In genomic region chr21:42850866-42851391, GRCh38 we compare ENCODE assay signal across 8 cellular contexts. TPM values are rescaled to one million over a fixed set of nuclear protein-coding genes. Genes with fewer than 3 reads are reported as not detected.
A peak's percentile ranks its signal among the peaks of the same experiment; 100 is the strongest.
DNase-seq lines count a peak whose midpoint lies in the region; ATAC-seq, FAIRE-seq and TF ChIP-seq lines count a peak whose summit lies in the region.

No MANE protein-coding gene starts in this region.

- no peak overlapping the region for H3K27ac Mint-ChIP-seq in activated CD4-positive, alpha-beta T cell treated with anti-CD3 and anti-CD28 coated beads for 36 hours

- H3K27me3 Mint-ChIP-seq in activated CD4-positive, alpha-beta T cell treated with anti-CD3 and anti-CD28 coated beads for 36 hours: no peaks in the 10 kb centered on the region

- no peak for FAIRE-seq in H1 (lab: Jason Lieb, UNC)

- peak; percentile 75 for ATAC-seq in activated CD4-positive, alpha-beta T cell treated with anti-CD3 and anti-CD28 coated beads for 36 hours
- peak; percentile 15 to 58 (median 54) for ATAC-seq in psoas muscle
- ATAC-seq in HG03432 (IDR thresholded peaks at IDR 0.05; ENCODE audit: unreplicated experiment): no peak
- ATAC-seq in GM19397 (IDR thresholded peaks at IDR 0.05; ENCODE audit: unreplicated experiment): no peak

- no peak overlapping the region for H3K14ac ChIP-seq in H1 (ENCODE audit: insufficient read length)

- H2AK5ac ChIP-seq in H1 (ENCODE audit: low read depth, low read length): no peak overlapping the region

- no peak overlapping the region for H3K23ac ChIP-seq in H1 (ENCODE audit: insufficient read length)

- H3K79me2 ChIP-seq in H1 (ENCODE audit: control insufficient read depth in 1 of 2, insufficient read depth in 2 of 2, low read length in 2 of 2): peaks cover 0 to 22% of the 10 kb centered on the region in 2 experiments; a peak in 2 of 4 replicates

- CTCF ChIA-PET in activated CD4-positive, alpha-beta T cell treated with anti-CD3 and anti-CD28 coated beads for 36 hours (lab: Charles Lee): no interaction called here
- CTCF ChIA-PET in H1 (lab: Charles Lee; ENCODE audit: partially characterized antibody): interaction anchor here (0.6 to 2.5 kb wide), 9 partner anchors 8 to 230 kb away, joined by 3 to 10 read pairs (median 3); no protein-coding TSS in a partner anchor

- H3K4ac ChIP-seq in H1 (replicated peaks; ENCODE audit: insufficient read length, low read depth, low read length): no peak overlapping the region

- 83% methylated on average over 21 of the region's 21 CpGs; no CpG with 5 or more reads in 1 of the 2 experiments for WGBS in H1 (ENCODE audit: extremely low coverage in 1 of 2, insufficient coverage in 1 of 2, insufficient read length in 1 of 2, insufficient replicate concordance in 2 of 2, low coverage in 1 of 2, low lambda C conversion rate in 2 of 2, missing lambda C conversion rate in 1 of 2), 2 experiments
- 87 to 89% (median 88%) methylated on average over 21 of the region's 21 CpGs for WGBS in psoas muscle, 3 donors

- no peak for TF ChIP-seq EP300 in H1 (IDR thresholded peaks at IDR 0.05; ENCODE audit: borderline replicate concordance in 1 of 2, low read depth in 2 of 2, low read length in 2 of 2)

- H3K79me1 ChIP-seq in H1 (ENCODE audit: low read depth, low read length): peaks cover 13% of the 10 kb centered on the region; the same call in 1 of the 2 replicates

- no peak overlapping the region for H2AFZ ChIP-seq in H1 (ENCODE audit: low read length)

- H3K4me1 ChIP-seq in Peyer's patch: no peaks in the 10 kb centered on the region
- no peaks in the 10 kb centered on the region for H3K4me1 ChIP-seq in H1 (replicated peaks in 1 of 4; ENCODE audit: control insufficient read depth in 3 of 4, insufficient read depth in 4 of 4, low read length in 3 of 4)
- H3K4me1 ChIP-seq in psoas muscle: no peaks in the 10 kb centered on the region

- H3K9me3 ChIP-seq in Peyer's patch: no peaks in the 10 kb centered on the region
- no peaks in the 10 kb centered on the region for H3K9me3 ChIP-seq in H1 (ENCODE audit: insufficient read depth in 2 of 2, low read depth in 1 of 2, low read length in 1 of 2)
- no peaks in the 10 kb centered on the region for H3K9me3 ChIP-seq in psoas muscle

- H3K4me3 Mint-ChIP-seq in activated CD4-positive, alpha-beta T cell treated with anti-CD3 and anti-CD28 coated beads for 36 hours: no peak overlapping the region

- H3K4me3 ChIP-seq in Peyer's patch (no peak overlapping the region), H1 (ENCODE audit: extremely low read depth in 1 of 4, insufficient read depth in 2 of 4, low read depth in 3 of 4, low read length in 4 of 4) (no peak overlapping the region), psoas muscle (no peak overlapping the region)

- no peak overlapping the region for H2BK120ac ChIP-seq in H1 (replicated peaks; ENCODE audit: low read depth, low read length)

- POLR2A ChIA-PET in activated CD4-positive, alpha-beta T cell treated with anti-CD3 and anti-CD28 coated beads for 36 hours (lab: Charles Lee): no interaction called here
- POLR2A ChIA-PET in H1 (lab: Charles Lee; ENCODE audit: partially characterized antibody): interaction anchor here (0.7 to 1.9 kb wide), 3 partner anchors 9 to 27 kb away, joined by 3 to 9 read pairs (median 9); no protein-coding TSS in a partner anchor

- H2BK15ac ChIP-seq in H1 (ENCODE audit: low read length): no peak overlapping the region

- H4K5ac ChIP-seq in H1 (ENCODE audit: insufficient read length, low read depth, low read length): no peak overlapping the region

- no peak overlapping the region for H3K18ac ChIP-seq in H1 (ENCODE audit: extremely low read depth, low read length)

- intact Hi-C loops in activated CD4-positive, alpha-beta T cell treated with anti-CD3 and anti-CD28 coated beads for 36 hours (cut with DNase I, micrococcal nuclease): no loop called here
- intact Hi-C loops in psoas muscle (cut with DNase I): no loop called here

- no peak overlapping the region for H3K56ac ChIP-seq in H1 (replicated peaks; ENCODE audit: insufficient read length, low read depth, low read length)

- H2BK5ac ChIP-seq in H1 (ENCODE audit: low read depth, low read length): no peak overlapping the region; the same call in 1 of the 2 replicates

- no peak overlapping the region for H3K4me2 ChIP-seq in H1 (ENCODE audit: insufficient read depth in 1 of 2, low read depth in 2 of 2, low read length in 2 of 2)

- H3K27ac ChIP-seq in Peyer's patch: peak overlapping the region in 1 of 4 donors; percentile 25
- no peak overlapping the region for H3K27ac ChIP-seq in H1 (ENCODE audit: low read depth, low read length)
- H3K27ac ChIP-seq in psoas muscle: no peak overlapping the region

- no peaks in the 10 kb centered on the region for H3K23me2 ChIP-seq in H1 (ENCODE audit: low read depth, low read length)

- H3K9me3 Mint-ChIP-seq in activated CD4-positive, alpha-beta T cell treated with anti-CD3 and anti-CD28 coated beads for 36 hours (ENCODE audit: low read depth): no peaks in the 10 kb centered on the region

- TF ChIP-seq RAD21 in H1 (IDR thresholded peaks at IDR 0.05 in 1 of 2, conservative IDR thresholded peaks at IDR 0.05 in 1 of 2; ENCODE audit: low read depth in 2 of 2, low read length in 2 of 2): peak; percentile 60 to 64; a peak in 3 of 4 replicates

- H3K9ac ChIP-seq in H1 (replicated peaks in 1 of 4; ENCODE audit: extremely low read depth in 1 of 4, low read depth in 3 of 4, low read length in 3 of 4): no peak overlapping the region

- H4K20me1 ChIP-seq in H1 (replicated peaks in 1 of 2; ENCODE audit: control insufficient read depth in 1 of 2, insufficient read depth in 2 of 2, low read length in 2 of 2): peaks cover 5 to 41% of the 10 kb centered on the region in 2 experiments

- peak overlapping the region; percentile 7 for H4K8ac ChIP-seq in H1 (ENCODE audit: extremely low read depth, insufficient read depth, low read length)

- TF ChIP-seq CTCF in Peyer's patch (IDR thresholded peaks at IDR 0.05): peak in 5 of 6 experiments; percentile 7 to 40 (median 27)
- peak in 2 of 3 experiments; percentile 87 to 92; a peak in 3 of 4 replicates for TF ChIP-seq CTCF in H1 (IDR thresholded peaks at IDR 0.05; ENCODE audit: control extremely low read depth in 1 of 3, insufficient read depth in 1 of 3, low read depth in 1 of 3, low read length in 3 of 3)
- peak; percentile 23 for TF ChIP-seq CTCF in psoas muscle (IDR thresholded peaks at IDR 0.05)

- DNase-seq in activated CD4-positive, alpha-beta T cell treated with anti-CD3 and anti-CD28 coated beads for 36 hours: peak; percentile 64
- no peak for DNase-seq in activated CD4-positive, alpha-beta T cell treated with anti-CD3 and anti-CD28 coated beads, Interleukin-2, amount 50 U/mL, for 4 hours
- DNase-seq in Peyer's patch (peak in 1 of 3 donors; percentile 60), H1 (ENCODE audit: low read depth in 1 of 2, low spot score in 2 of 2) (peak; percentile 44 to 91), psoas muscle (no peak), NCI-H1417 (lab: John Stamatoyannopoulos, UW) (no peak)

- H3K4me1 Mint-ChIP-seq in activated CD4-positive, alpha-beta T cell treated with anti-CD3 and anti-CD28 coated beads for 36 hours: no peaks in the 10 kb centered on the region

- H3K27me3 ChIP-seq in Peyer's patch: no peaks in the 10 kb centered on the region
- H3K27me3 ChIP-seq in H1 (replicated peaks in 1 of 4; ENCODE audit: control insufficient read depth in 3 of 4, extremely low read depth in 1 of 4, insufficient read depth in 3 of 4, low read length in 3 of 4): no peaks in the 10 kb centered on the region
- no peaks in the 10 kb centered on the region for H3K27me3 ChIP-seq in psoas muscle (ENCODE audit: insufficient read depth in 3 of 3, low read length in 2 of 3)

- TF ChIP-seq POLR2A in Peyer's patch (IDR thresholded peaks at IDR 0.05) (no peak), H1 (IDR thresholded peaks at IDR 0.05; ENCODE audit: control extremely low read depth in 1 of 2, low read depth in 2 of 2, low read length in 2 of 2) (0 out of 3 replicates have a peak, but pooled peaks of 1 of the 2 experiments have one; percentile 44)

- H3K36me3 ChIP-seq in Peyer's patch (peaks cover 0 to 87% (median 0%) of the 10 kb centered on the region in 3 donors), H1 (ENCODE audit: control insufficient read depth in 2 of 4, insufficient read depth in 4 of 4, low read length in 3 of 4) (peaks cover 36 to 82% (median 63%) of the 10 kb centered on the region in 4 experiments; a peak in 7 of 8 replicates), psoas muscle (ENCODE audit: insufficient read depth in 1 of 2, low read depth in 1 of 2) (peaks cover 14 to 85% of the 10 kb centered on the region in 2 donors)

- H4K91ac ChIP-seq in H1 (replicated peaks; ENCODE audit: insufficient read length, low read length): no peak overlapping the region

- peaks cover 57% of the 10 kb centered on the region for H3K36me3 Mint-ChIP-seq in activated CD4-positive, alpha-beta T cell treated with anti-CD3 and anti-CD28 coated beads for 36 hours (ENCODE audit: low read depth)

- H2BK12ac ChIP-seq in H1 (ENCODE audit: low read depth, low read length): no peak overlapping the region

- H2BK20ac ChIP-seq in H1 (ENCODE audit: low read length): no peak overlapping the region

RNA-seq across cellular contexts. Expression of gene WDR4, which starts 28.4 kb away (rescaled TPM):
- 10 to 100 TPM; 34.0 to 46.5 TPM for total RNA-seq in activated CD4-positive, alpha-beta T cell treated with anti-CD3 and anti-CD28 coated beads for 36 hours
- total RNA-seq in Peyer's patch (10 to 100 TPM; 12.8 to 51.2 (median 26.3) TPM), psoas muscle (10 to 100 TPM in 3 of 4 donors, 1 to 10 TPM in 1; 4.8 to 16.4 (median 10.8) TPM)
- total RNA-seq in H1 (2021; fragmentation: NEBNext Ultra II Directional; extraction: Animal tissue kit (Norgen Biotek cat#: 25700)): 43.1 and 47.8 TPM in 2 replicates
- polyA plus RNA-seq in H1 (2011; rRNA removed) (28.9 and 45.5 TPM in 2 replicates), psoas muscle (10 to 100 TPM; 10.9 to 40.2 (median 26.4) TPM)
- polyA plus RNA-seq in H1 (2011; cell fraction: cytosol; rRNA removed): 35.0 TPM
- 77.6 TPM for polyA plus RNA-seq in H1 (2011; cell fraction: nucleus; rRNA removed)
- 25.0 to 41.3 TPM (median 37.5 TPM) in 4 replicates for polyA plus RNA-seq in H1 (2012, experiment 1 of 2)
- polyA plus RNA-seq in H1 (2012, experiment 2 of 2): 25.2 TPM
- 19.7 TPM for polyA plus RNA-seq in H1 (2013, experiment 1 of 2)
- polyA plus RNA-seq in H1 (2013, experiment 2 of 2): 20.5 TPM
- 47.7 and 48.4 TPM in 2 replicates for polyA minus RNA-seq in H1 (2011; rRNA and poly(A)+ RNA removed)
- polyA minus RNA-seq in H1 (2011; cell fraction: cytosol; rRNA and poly(A)+ RNA removed): 20.1 TPM
- polyA minus RNA-seq in H1 (2011; cell fraction: nucleus; rRNA and poly(A)+ RNA removed): 70.6 TPM

RNA-seq across cellular contexts. Expression of gene NDUFV3, which starts 42.2 kb away (rescaled TPM):
- total RNA-seq in activated CD4-positive, alpha-beta T cell treated with anti-CD3 and anti-CD28 coated beads for 36 hours: 10 to 100 TPM; 24.6 to 31.8 TPM
- total RNA-seq in Peyer's patch (10 to 100 TPM; 32.9 to 73.4 (median 54.9) TPM), psoas muscle (100 to 1,000 TPM in 1 of 4 donors, 10 to 100 TPM in 3; 69.1 to 105 (median 88.0) TPM)
- total RNA-seq in H1 (2021; fragmentation: NEBNext Ultra II Directional; extraction: Animal tissue kit (Norgen Biotek cat#: 25700)): 44.4 and 47.1 TPM in 2 replicates
- polyA plus RNA-seq in H1 (2011; rRNA removed) (17.0 and 18.2 TPM in 2 replicates), psoas muscle (10 to 100 TPM; 37.3 to 74.8 (median 55.0) TPM)
- polyA plus RNA-seq in H1 (2011; cell fraction: cytosol; rRNA removed): 23.3 TPM
- polyA plus RNA-seq in H1 (2011; cell fraction: nucleus; rRNA removed): 23.3 TPM
- 27.5 to 34.5 TPM (median 31.8 TPM) in 4 replicates for polyA plus RNA-seq in H1 (2012, experiment 1 of 2)
- 22.5 TPM for polyA plus RNA-seq in H1 (2012, experiment 2 of 2)
- 40.8 TPM for polyA plus RNA-seq in H1 (2013, experiment 1 of 2)
- 37.8 TPM for polyA plus RNA-seq in H1 (2013, experiment 2 of 2)
- 12.9 and 14.9 TPM in 2 replicates for polyA minus RNA-seq in H1 (2011; rRNA and poly(A)+ RNA removed)
- 19.4 TPM for polyA minus RNA-seq in H1 (2011; cell fraction: cytosol; rRNA and poly(A)+ RNA removed)
- 12.8 TPM for polyA minus RNA-seq in H1 (2011; cell fraction: nucleus; rRNA and poly(A)+ RNA removed)

Comparison
In these comparisons a context has a peak if more than half of its experiments do, and no peak if none do; other contexts are left out.
1. DNase-seq: peak in activated CD4-positive, alpha-beta T cell treated with anti-CD3 and anti-CD28 coated beads for 36 hours (single experiment) and H1 (2 of 2); none in activated CD4-positive, alpha-beta T cell treated with anti-CD3 and anti-CD28 coated beads, Interleukin-2, amount 50 U/mL, for 4 hours (0 of 2), psoas muscle (0 of 2) and NCI-H1417 (0 of 3).
2. ATAC-seq: peak in activated CD4-positive, alpha-beta T cell treated with anti-CD3 and anti-CD28 coated beads for 36 hours (single experiment) and psoas muscle (4 of 4); none in HG03432 (single experiment) and GM19397 (single experiment).
3. CTCF ChIP-seq: peak in every context shown above with its lines; median percentile 90 in H1; 27 in Peyer's patch; 23 in psoas muscle.